In genomic region chr5:148374693-148375360, GRCh38 we compare ENCODE assay signal across 8 cellular contexts. TPM values are rescaled to one million over a fixed set of nuclear protein-coding genes. Genes with fewer than 3 reads are reported as not detected.
DNase-seq lines count a peak whose midpoint lies in the region; ATAC-seq, FAIRE-seq and TF ChIP-seq lines count a peak whose summit lies in the region.

No MANE protein-coding gene starts in this region.

- no peak overlapping the region for H2AFZ ChIP-seq in endothelial cell of umbilical vein (ENCODE audit: low read depth, low read length)

- H3K4me3 ChIP-seq in A549, result no peak overlapping the region
- no peak overlapping the region for H3K4me3 ChIP-seq in HAP-1
- no peak overlapping the region for H3K4me3 ChIP-seq in LNCaP clone FGC (ENCODE audit: low read depth, low read length)
- no peak overlapping the region for H3K4me3 ChIP-seq in endothelial cell of umbilical vein (replicated peaks in 1 of 3; ENCODE audit: insufficient read depth in 1 of 3, low read depth in 1 of 3, low read length in 3 of 3)

- no TSS peak for BruUV-seq in endothelial cell of umbilical vein (replicated peaks; lab: Mats Ljungman, UMichigan)

- in situ Hi-C loops in HAP-1 (cut with MboI; ENCODE audit: low sequenced_read_pairs), result no loop called here
- in situ Hi-C loops in SK-MEL-5 (cut with HindIII; ENCODE audit: low pct_unique_long_range_greater_than_20kb, low sequenced_read_pairs), result no loop called here

- ATAC-seq in A549, result peak; percentile 95 to 99

- H3K36me3 ChIP-seq in HAP-1 (replicated peaks), result no peaks in the 10 kb centered on the region
- no peaks in the 10 kb centered on the region for H3K36me3 ChIP-seq in endothelial cell of umbilical vein (ENCODE audit: control insufficient read depth in 2 of 2, extremely low read depth in 1 of 2, insufficient read depth in 2 of 2, low read length in 2 of 2)

- peak; percentile 53 to 69; a peak in 4 of 5 replicates for TF ChIP-seq RAD21 in A549 (conservative IDR thresholded peaks at IDR 0.05 in 1 of 2, IDR thresholded peaks at IDR 0.05 in 1 of 2)

- H3K9me3 ChIP-seq in A549 (no peaks in the 10 kb centered on the region), HAP-1 (no peaks in the 10 kb centered on the region), endothelial cell of umbilical vein (replicated peaks; ENCODE audit: control insufficient read depth, insufficient read depth, low read length) (no peaks in the 10 kb centered on the region)

- FAIRE-seq in A549 (lab: Jason Lieb, UNC), result peak; percentile 43
- peak; percentile 31 for FAIRE-seq in endothelial cell of umbilical vein (lab: Jason Lieb, UNC)

- H3K79me2 ChIP-seq in endothelial cell of umbilical vein (ENCODE audit: control insufficient read depth, insufficient read depth, low read length), result no peaks in the 10 kb centered on the region

- no peaks in the 10 kb centered on the region for H3K9me1 ChIP-seq in endothelial cell of umbilical vein (replicated peaks; ENCODE audit: control insufficient read depth, extremely low read depth, insufficient read depth, low read length)

- no peak overlapping the region for H3K9ac ChIP-seq in endothelial cell of umbilical vein (replicated peaks; ENCODE audit: extremely low read depth, insufficient read depth, low read length)

- no peak overlapping the region for H3K4me2 ChIP-seq in A549
- no peak overlapping the region for H3K4me2 ChIP-seq in endothelial cell of umbilical vein (ENCODE audit: insufficient read depth, low read length)

- intact Hi-C loops in endothelial cell of umbilical vein (cut with micrococcal nuclease), result loop anchor here (1.0 to 10.0 kb wide), 4 partner anchors 85 to 520 kb away; no protein-coding TSS in a partner anchor

- H3K27me3 ChIP-seq in HAP-1 (ENCODE audit: low read depth) (no peaks in the 10 kb centered on the region), endothelial cell of umbilical vein (ENCODE audit: control insufficient read depth in 2 of 2, insufficient read depth in 2 of 2, low read length in 2 of 2) (no peaks in the 10 kb centered on the region)

- CTCF ChIA-PET in A549 (lab: Yijun Ruan, JAX), result interaction anchor here (0.6 to 2.9 kb wide), 28 partner anchors 8 to 1025 kb away, joined by 3 to 15 read pairs (median 4); partner anchors contain the start of gene FBXO38
- CTCF ChIA-PET in endothelial cell of umbilical vein (lab: Charles Lee), result interaction anchor here (0.5 to 4.0 kb wide), 51 partner anchors 8 to 517 kb away, joined by 3 to 52 read pairs (median 4); partner anchors contain the start of genes FBXO38 and SPINK13

- no peak for TF ChIP-seq EP300 in A549 (IDR thresholded peaks at IDR 0.05)

- TF ChIP-seq CTCF in A549 (IDR thresholded peaks at IDR 0.05), result peak; percentile 58
- TF ChIP-seq CTCF in LNCaP clone FGC (IDR thresholded peaks at IDR 0.05; ENCODE audit: control insufficient read depth, extremely low read depth, insufficient read depth), result peak; percentile 94
- peak; percentile 77 to 78 for TF ChIP-seq CTCF in endothelial cell of umbilical vein (IDR thresholded peaks at IDR 0.05; ENCODE audit: extremely low read depth in 1 of 2, insufficient read depth in 1 of 2, low read depth in 1 of 2, low read length in 2 of 2)

- H4K20me1 ChIP-seq in endothelial cell of umbilical vein (replicated peaks; ENCODE audit: control insufficient read depth, extremely low read depth, insufficient read depth, low read length), result no peaks in the 10 kb centered on the region

- H3K27ac ChIP-seq in A549 (no peak overlapping the region), endothelial cell of umbilical vein (ENCODE audit: insufficient read depth, low read depth, low read length) (no peak overlapping the region)

- WGBS in A549 (ENCODE audit: missing lambda C conversion rate), result 4% methylated on average over 3 of the region's 3 CpGs

- POLR2A ChIA-PET in A549 (lab: Yijun Ruan, JAX), result no interaction called here
- POLR2A ChIA-PET in endothelial cell of umbilical vein (lab: Charles Lee), result no interaction called here

- no peak for TF ChIP-seq POLR2A in A549 (IDR thresholded peaks at IDR 0.05; ENCODE audit: low read length)
- no peak for TF ChIP-seq POLR2A in endothelial cell of umbilical vein (IDR thresholded peaks at IDR 0.05; ENCODE audit: low read depth, low read length)

- peak; percentile 24 to 67 for DNase-seq in A549 (ENCODE audit: low read depth in 1 of 2, low spot score in 1 of 2)
- peak; percentile 67 for DNase-seq in GM03348 (ENCODE audit: low spot score)
- peak; percentile 49 to 63 for DNase-seq in HAP-1 (ENCODE audit: low spot score in 2 of 2)
- DNase-seq in LNCaP clone FGC (ENCODE audit: low read depth), result peak; percentile 37
- DNase-seq in SK-MEL-5 (ENCODE audit: low read depth, low spot score), result peak; percentile 95
- DNase-seq in endothelial cell of umbilical vein (ENCODE audit: low read depth, low spot score), result peak; percentile 66
- DNase-seq in mucosa of gallbladder (ENCODE audit: low spot score), result peak; percentile 26
- DNase-seq in GOT3 (lab: John Stamatoyannopoulos, UW), result no peak

- H3K4me1 ChIP-seq in A549 (no peaks in the 10 kb centered on the region), HAP-1 (peaks cover 8% of the 10 kb centered on the region; the same call in 1 of the 2 replicates), endothelial cell of umbilical vein (ENCODE audit: control insufficient read depth, extremely low read depth, insufficient read depth, low read length) (peaks cover 16% of the 10 kb centered on the region)

- dilution Hi-C loops in endothelial cell of umbilical vein (cut with MboI; ENCODE audit: extremely low pct_ligation_motif_present, low sequenced_read_pairs), result no loop called here

TF ChIP-seq in A549, 52 proteins besides CTCF, POLR2A, EP300 and RAD21 (continues in another document):
- TF ChIP-seq SMC3 (IDR thresholded peaks at IDR 0.05) (peak; percentile 61), PHF8 (IDR thresholded peaks at IDR 0.05; ENCODE audit: borderline replicate concordance, low read depth) (no peak), NFE2L2 (conservative IDR thresholded peaks at IDR 0.05; ENCODE audit: low read length) (no peak)
- TF ChIP-seq, protein P1, sequence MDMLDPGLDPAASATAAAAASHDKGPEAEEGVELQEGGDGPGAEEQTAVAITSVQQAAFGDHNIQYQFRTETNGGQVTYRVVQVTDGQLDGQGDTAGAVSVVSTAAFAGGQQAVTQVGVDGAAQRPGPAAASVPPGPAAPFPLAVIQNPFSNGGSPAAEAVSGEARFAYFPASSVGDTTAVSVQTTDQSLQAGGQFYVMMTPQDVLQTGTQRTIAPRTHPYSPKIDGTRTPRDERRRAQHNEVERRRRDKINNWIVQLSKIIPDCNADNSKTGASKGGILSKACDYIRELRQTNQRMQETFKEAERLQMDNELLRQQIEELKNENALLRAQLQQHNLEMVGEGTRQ (IDR thresholded peaks at IDR 0.05), result peak; percentile 16; the same call in 1 of the 2 replicates

TF ChIP-seq in endothelial cell of umbilical vein, 7 proteins besides CTCF, POLR2A, EP300 and RAD21:
- no peak for TF ChIP-seq EZH2 (IDR thresholded peaks at IDR 0.05; ENCODE audit: borderline replicate concordance, low read depth, low read length, severe bottlenecking)
- TF ChIP-seq FOS (IDR thresholded peaks at IDR 0.05; ENCODE audit: borderline replicate concordance, insufficient read depth, low read length), result no peak
TF ChIP-seq in endothelial cell of umbilical vein: peak in this region for 0.

RNA-seq across cellular contexts. Expression of gene FBXO38, which starts 8.9 kb away (rescaled TPM):
- polyA plus RNA-seq in A549 (2011; rRNA removed) (33.2 and 38.8 TPM in 2 replicates), A549 (2017; fragmentation: RNase III; extraction: RNeasy Plus Mini Kit Qiagen cat#74134 plus additional on column Dnase treatment) (14.7 to 16.8 TPM (median 15.8 TPM) in 3 replicates), endothelial cell of umbilical vein (15.0 and 18.6 TPM in 2 replicates)
- 6.2 TPM in 2 replicates for polyA plus RNA-seq in A549 (2012; cell fraction: cytosol; rRNA removed)
- polyA plus RNA-seq in A549 (2012; cell fraction: nucleus; rRNA removed), result 5.6 and 10.1 TPM in 2 replicates
- 49.2 and 63.2 TPM in 2 replicates for polyA minus RNA-seq in A549 (2011; rRNA and poly(A)+ RNA removed)
- 24.5 and 31.1 TPM in 2 replicates for total RNA-seq in SK-MEL-5 (2014; rRNA removed; shearing (Covaris generic))
- polyA plus RNA-seq in SK-MEL-5 (2015; cell fraction: cytosol; rRNA removed), result 11.1 and 12.1 TPM in 2 replicates
- 52.9 and 92.3 TPM in 2 replicates for polyA plus RNA-seq in SK-MEL-5 (2015; cell fraction: nucleus; rRNA removed)
- total RNA-seq in endothelial cell of umbilical vein (52.9 and 65.6 TPM in 2 replicates), mucosa of gallbladder (37.5 TPM)
- 14.5 and 14.9 TPM in 2 replicates for polyA plus RNA-seq in endothelial cell of umbilical vein (2011; cell fraction: cytosol; rRNA removed)
- 75.0 and 98.8 TPM in 2 replicates for polyA plus RNA-seq in endothelial cell of umbilical vein (2011; cell fraction: nucleus; rRNA removed)
- 25.1 and 40.5 TPM in 2 replicates for polyA plus RNA-seq in endothelial cell of umbilical vein (2012)
- 107 and 138 TPM in 2 replicates for polyA minus RNA-seq in endothelial cell of umbilical vein
- polyA minus RNA-seq in endothelial cell of umbilical vein (2011; cell fraction: cytosol; rRNA and poly(A)+ RNA removed), result 24.2 TPM
- 245 and 336 TPM in 2 replicates for polyA minus RNA-seq in endothelial cell of umbilical vein (2011; cell fraction: nucleus; rRNA and poly(A)+ RNA removed)

RNA-seq across cellular contexts. Expression of gene SPINK9, which starts 39.5 kb away (rescaled TPM):
- not detected in 2 replicates for polyA plus RNA-seq in A549 (2011; rRNA removed)
- not detected in 2 replicates for polyA plus RNA-seq in A549 (2012; cell fraction: cytosol; rRNA removed)
- not detected in 2 replicates for polyA plus RNA-seq in A549 (2012; cell fraction: nucleus; rRNA removed)
- not detected in 3 replicates for polyA plus RNA-seq in A549 (2017; fragmentation: RNase III; extraction: RNeasy Plus Mini Kit Qiagen cat#74134 plus additional on column Dnase treatment)
- polyA minus RNA-seq in A549 (2011; rRNA and poly(A)+ RNA removed), result not detected in 2 replicates
- total RNA-seq in SK-MEL-5 (2014; rRNA removed; shearing (Covaris generic)), result not detected in 2 replicates
- not detected in 2 replicates for polyA plus RNA-seq in SK-MEL-5 (2015; cell fraction: cytosol; rRNA removed)
- not detected in 2 replicates for polyA plus RNA-seq in SK-MEL-5 (2015; cell fraction: nucleus; rRNA removed)
- not detected in 2 replicates for total RNA-seq in endothelial cell of umbilical vein
- polyA plus RNA-seq in endothelial cell of umbilical vein, result not detected in 2 replicates
- polyA plus RNA-seq in endothelial cell of umbilical vein (2011; cell fraction: cytosol; rRNA removed), result not detected in 2 replicates
- polyA plus RNA-seq in endothelial cell of umbilical vein (2011; cell fraction: nucleus; rRNA removed), result not detected in 2 replicates
- not detected in 2 replicates for polyA plus RNA-seq in endothelial cell of umbilical vein (2012)
- polyA minus RNA-seq in endothelial cell of umbilical vein, result not detected in 2 replicates
- not detected for polyA minus RNA-seq in endothelial cell of umbilical vein (2011; cell fraction: cytosol; rRNA and poly(A)+ RNA removed)
- polyA minus RNA-seq in endothelial cell of umbilical vein (2011; cell fraction: nucleus; rRNA and poly(A)+ RNA removed), result not detected in 2 replicates
- not detected for total RNA-seq in mucosa of gallbladder
